Comparison of ENCODE assay signal across 1 cellular context in genomic region chr1:177800386-177801058, GRCh38.
TF ChIP-seq lines count a peak whose summit lies in the region.

No MANE protein-coding gene starts in this region.

TF ChIP-seq in WTC11, 78 proteins besides CTCF, POLR2A, EP300 and RAD21 (continued from another document):
- TF ChIP-seq AR (CRISPR knock-in tag; IDR thresholded peaks at IDR 0.05) (no peak), PRDM15 (CRISPR knock-in tag; IDR thresholded peaks at IDR 0.05) (no peak), ATF3 (CRISPR knock-in tag; conservative IDR thresholded peaks at IDR 0.05) (no peak)
